Comparison of ENCODE assay signal across 8 cellular contexts in the genomic region with DNA sequence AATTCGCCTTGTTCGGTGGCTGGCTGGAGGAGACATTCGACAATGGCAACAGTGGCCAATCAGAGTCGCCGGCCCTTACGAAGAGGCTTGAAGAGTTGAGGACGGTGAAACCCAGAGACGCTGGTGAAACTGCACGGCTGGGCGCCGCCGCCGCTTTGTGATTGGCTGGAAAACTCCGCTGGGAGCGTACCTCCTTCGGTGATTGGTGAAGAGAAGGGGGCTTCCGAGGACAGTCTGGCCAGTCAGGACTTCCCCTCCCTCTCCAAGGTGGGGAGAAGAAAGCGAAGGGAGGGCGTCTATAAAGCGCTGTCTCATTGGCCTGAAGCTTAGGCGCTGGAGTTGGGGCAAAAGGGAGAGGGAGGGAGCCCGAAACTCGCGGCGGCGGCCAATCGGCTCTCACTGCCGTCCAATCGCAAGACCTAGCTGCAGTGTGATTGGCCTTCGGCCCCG. TPM values are rescaled to one million over a fixed set of nuclear protein-coding genes. Genes with fewer than 3 reads are reported as not detected.
DNase-seq lines count a peak whose midpoint lies in the region; ATAC-seq and TF ChIP-seq lines count a peak whose summit lies in the region.

No MANE protein-coding gene starts in this region.

- H3K9ac ChIP-seq in Loucy (ENCODE audit: low read depth, low read length, poor library complexity, severe bottlenecking): peak overlapping the region; percentile 97

- intact Hi-C loops in activated CD4-positive, alpha-beta T cell treated with anti-CD3 and anti-CD28 coated beads for 36 hours (cut with DNase I, micrococcal nuclease): loop anchor here (1.0 to 10.0 kb wide), 26 partner anchors 52 to 1740 kb away; a partner anchor contains a TSS

- in situ Hi-C loops in astrocyte of the spinal cord (cut with HindIII; ENCODE audit: low sequenced_read_pairs): no loop called here

- H3K4me3 Mint-ChIP-seq in activated CD4-positive, alpha-beta T cell treated with anti-CD3 and anti-CD28 coated beads for 36 hours: no peak overlapping the region

- H3K27ac Mint-ChIP-seq in activated CD4-positive, alpha-beta T cell treated with anti-CD3 and anti-CD28 coated beads for 36 hours: no peak overlapping the region

- CTCF ChIA-PET in activated CD4-positive, alpha-beta T cell treated with anti-CD3 and anti-CD28 coated beads for 36 hours (lab: Charles Lee): interaction anchor here (0.6 to 1.9 kb wide), 6 partner anchors 10 to 631 kb away, joined by 3 to 9 read pairs (median 4); a partner anchor contains a TSS

- H3K9me3 Mint-ChIP-seq in activated CD4-positive, alpha-beta T cell treated with anti-CD3 and anti-CD28 coated beads for 36 hours (ENCODE audit: low read depth): no peaks in the 10 kb centered on the region

- H3K4me3 ChIP-seq in Loucy (ENCODE audit: low read length, poor library complexity, severe bottlenecking) (peak overlapping the region; percentile 99), astrocyte of the spinal cord (ENCODE audit: low read depth, low read length) (peak overlapping the region; percentile 93)

- H3K9me2 ChIP-seq in Loucy (replicated peaks; ENCODE audit: low read depth, low read length): no peaks in the 10 kb centered on the region

- no peaks in the 10 kb centered on the region for H3K27me3 ChIP-seq in Loucy (ENCODE audit: insufficient read depth, low read length, poor library complexity, severe bottlenecking)

- no peak overlapping the region for H3K4me2 ChIP-seq in Loucy (ENCODE audit: low read depth, low read length, poor library complexity, severe bottlenecking)

- H3K9me3 ChIP-seq in Loucy (ENCODE audit: insufficient read depth, low read depth, low read length): no peaks in the 10 kb centered on the region

- ATAC-seq in activated CD4-positive, alpha-beta T cell treated with anti-CD3 and anti-CD28 coated beads for 36 hours: peak; percentile 76

- peaks cover 11% of the 10 kb centered on the region for H3K36me3 Mint-ChIP-seq in activated CD4-positive, alpha-beta T cell treated with anti-CD3 and anti-CD28 coated beads for 36 hours (ENCODE audit: low read depth)

- DNase-seq in activated CD4-positive, alpha-beta T cell treated with anti-CD3 and anti-CD28 coated beads for 36 hours: no peak
- DNase-seq in activated CD4-positive, alpha-beta T cell treated with anti-CD3 and anti-CD28 coated beads for 4 hours: no peak
- DNase-seq in HCEC 1CT: peak; percentile 100
- DNase-seq in RKO (ENCODE audit: low spot score): peak; percentile 99
- peak; percentile 100 for DNase-seq in astrocyte of the spinal cord (ENCODE audit: low read depth, low spot score)
- DNase-seq in hippocampal formation (lab: John Stamatoyannopoulos, UW): peak; percentile 99 to 100
- DNase-seq in putamen (ENCODE audit: low spot score): peak; percentile 100

- H3F3A ChIP-seq in Loucy (ENCODE audit: low read depth): peaks cover 9% of the 10 kb centered on the region; the same call in 1 of the 2 replicates

- H3K27me3 Mint-ChIP-seq in activated CD4-positive, alpha-beta T cell treated with anti-CD3 and anti-CD28 coated beads for 36 hours: no peaks in the 10 kb centered on the region

- 0 out of 2 replicates have a peak, but pooled peaks cover 5% of the 10 kb centered on the region for H3K36me3 ChIP-seq in Loucy (ENCODE audit: insufficient read depth, low read length)

- peaks cover 17% of the 10 kb centered on the region for H3K4me1 Mint-ChIP-seq in activated CD4-positive, alpha-beta T cell treated with anti-CD3 and anti-CD28 coated beads for 36 hours

- peaks cover 68% of the 10 kb centered on the region for H3K79me2 ChIP-seq in Loucy (ENCODE audit: insufficient read depth, low read length)

- H4K20me1 ChIP-seq in Loucy (ENCODE audit: insufficient read depth, low read length, poor library complexity, severe bottlenecking): peaks cover 38% of the 10 kb centered on the region

- POLR2A ChIA-PET in activated CD4-positive, alpha-beta T cell treated with anti-CD3 and anti-CD28 coated beads for 36 hours (lab: Charles Lee): interaction anchor here (0.6 to 2.0 kb wide), 10 partner anchors 17 to 631 kb away, joined by 3 to 26 read pairs (median 3); a partner anchor contains a TSS

- peaks cover 46% of the 10 kb centered on the region for H3K4me1 ChIP-seq in Loucy (ENCODE audit: insufficient read depth, low read length, poor library complexity, severe bottlenecking)

- TF ChIP-seq CTCF in Loucy (conservative IDR thresholded peaks at IDR 0.05; ENCODE audit: low read length): no peak
- TF ChIP-seq CTCF in astrocyte of the spinal cord (IDR thresholded peaks at IDR 0.05; ENCODE audit: low read depth, low read length): no peak

- H2AFZ ChIP-seq in Loucy (ENCODE audit: low read length): no peak overlapping the region

RNA-seq across cellular contexts. Expression of a gene that starts 0.6 kb away (rescaled TPM):
- total RNA-seq in activated CD4-positive, alpha-beta T cell treated with anti-CD3 and anti-CD28 coated beads for 36 hours: 10 to 100 TPM; 29.1 to 31.5 TPM

Comparison
In these comparisons a context has a peak if more than half of its experiments do, and no peak if none do; other contexts are left out.
1. DNase-seq: peak in HCEC 1CT (single experiment), RKO (single experiment), astrocyte of the spinal cord (single experiment), hippocampal formation (2 of 2) and putamen (single experiment); none in activated CD4-positive, alpha-beta T cell treated with anti-CD3 and anti-CD28 coated beads for 36 hours (single experiment) and activated CD4-positive, alpha-beta T cell treated with anti-CD3 and anti-CD28 coated beads for 4 hours (0 of 2).